1 cellular context compared by ENCODE assay signal in genomic region chr5:43120720-43121564, GRCh38.
A peak's percentile ranks its signal among the peaks of the same experiment; 100 is the strongest.
TF ChIP-seq lines count a peak whose summit lies in the region.

A gene with protein sequence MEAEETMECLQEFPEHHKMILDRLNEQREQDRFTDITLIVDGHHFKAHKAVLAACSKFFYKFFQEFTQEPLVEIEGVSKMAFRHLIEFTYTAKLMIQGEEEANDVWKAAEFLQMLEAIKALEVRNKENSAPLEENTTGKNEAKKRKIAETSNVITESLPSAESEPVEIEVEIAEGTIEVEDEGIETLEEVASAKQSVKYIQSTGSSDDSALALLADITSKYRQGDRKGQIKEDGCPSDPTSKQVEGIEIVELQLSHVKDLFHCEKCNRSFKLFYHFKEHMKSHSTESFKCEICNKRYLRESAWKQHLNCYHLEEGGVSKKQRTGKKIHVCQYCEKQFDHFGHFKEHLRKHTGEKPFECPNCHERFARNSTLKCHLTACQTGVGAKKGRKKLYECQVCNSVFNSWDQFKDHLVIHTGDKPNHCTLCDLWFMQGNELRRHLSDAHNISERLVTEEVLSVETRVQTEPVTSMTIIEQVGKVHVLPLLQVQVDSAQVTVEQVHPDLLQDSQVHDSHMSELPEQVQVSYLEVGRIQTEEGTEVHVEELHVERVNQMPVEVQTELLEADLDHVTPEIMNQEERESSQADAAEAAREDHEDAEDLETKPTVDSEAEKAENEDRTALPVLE (plus strand): TSS chr5:43120914. CDS start chr5:43122054, 1,140 bp downstream.

TF ChIP-seq in HepG2, 621 proteins besides CTCF, POLR2A, EP300 and RAD21 (continued from another document and continues in another):
- peak; percentile 94 for TF ChIP-seq MLXIP (CRISPR knock-in tag; IDR thresholded peaks at IDR 0.05; ENCODE audit: borderline replicate concordance)
- TF ChIP-seq KDM1A (CRISPR knock-in tag; IDR thresholded peaks at IDR 0.05), result peak; percentile 60; the same call in 1 of the 2 replicates
- peak; percentile 82 for TF ChIP-seq ELF1 (CRISPR knock-in tag; IDR thresholded peaks at IDR 0.05)
- no peak for TF ChIP-seq ZNF180 (CRISPR knock-in tag; IDR thresholded peaks at IDR 0.05; ENCODE audit: borderline replicate concordance, low read depth)
- TF ChIP-seq ATM (IDR thresholded peaks at IDR 0.05; ENCODE audit: borderline replicate concordance), result no peak
- no peak for TF ChIP-seq SMC3 (IDR thresholded peaks at IDR 0.05; ENCODE audit: low read length)
- TF ChIP-seq SCMH1 (CRISPR knock-in tag; IDR thresholded peaks at IDR 0.05; ENCODE audit: borderline replicate concordance), result no peak
- TF ChIP-seq ZNF556 (CRISPR knock-in tag; IDR thresholded peaks at IDR 0.05; ENCODE audit: borderline replicate concordance), result 0 out of 2 replicates have a peak, but pooled peaks have one; percentile 49
- no peak for TF ChIP-seq ZNF839 (CRISPR knock-in tag; IDR thresholded peaks at IDR 0.05; ENCODE audit: borderline replicate concordance)
- TF ChIP-seq RFXANK (CRISPR knock-in tag; IDR thresholded peaks at IDR 0.05), result no peak
- no peak for TF ChIP-seq ZNF326 (CRISPR knock-in tag; IDR thresholded peaks at IDR 0.05; ENCODE audit: borderline replicate concordance)
- TF ChIP-seq ZNF549 (CRISPR knock-in tag; IDR thresholded peaks at IDR 0.05), result peak; percentile 53; the same call in 1 of the 2 replicates
- TF ChIP-seq SMARCC2 (IDR thresholded peaks at IDR 0.05), result no peak
- TF ChIP-seq ZFP36L1 (CRISPR knock-in tag; IDR thresholded peaks at IDR 0.05), result peak; percentile 65; the same call in 1 of the 2 replicates
- 0 out of 2 replicates have a peak, but pooled peaks have one; percentile 70 for TF ChIP-seq BRD4 (CRISPR knock-in tag; IDR thresholded peaks at IDR 0.05)
- no peak for TF ChIP-seq NFIC (IDR thresholded peaks at IDR 0.05; ENCODE audit: low read length)
- peak; percentile 94 for TF ChIP-seq SALL1 (CRISPR knock-in tag; IDR thresholded peaks at IDR 0.05)
- peak; percentile 47; the same call in 1 of the 2 replicates for TF ChIP-seq HOXD1 (CRISPR knock-in tag; IDR thresholded peaks at IDR 0.05)
- TF ChIP-seq U2AF1 (optimal IDR thresholded peaks at IDR 0.05; ENCODE audit: low read depth, low read length), result no peak
- no peak for TF ChIP-seq ZSCAN22 (CRISPR knock-in tag; IDR thresholded peaks at IDR 0.05)
- no peak for TF ChIP-seq STAG1 (CRISPR knock-in tag; IDR thresholded peaks at IDR 0.05)
- TF ChIP-seq, protein P1, sequence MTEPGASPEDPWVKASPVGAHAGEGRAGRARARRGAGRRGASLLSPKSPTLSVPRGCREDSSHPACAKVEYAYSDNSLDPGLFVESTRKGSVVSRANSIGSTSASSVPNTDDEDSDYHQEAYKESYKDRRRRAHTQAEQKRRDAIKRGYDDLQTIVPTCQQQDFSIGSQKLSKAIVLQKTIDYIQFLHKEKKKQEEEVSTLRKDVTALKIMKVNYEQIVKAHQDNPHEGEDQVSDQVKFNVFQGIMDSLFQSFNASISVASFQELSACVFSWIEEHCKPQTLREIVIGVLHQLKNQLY (CRISPR knock-in tag; IDR thresholded peaks at IDR 0.05), result peak; percentile 73
- no peak for TF ChIP-seq ZNF367 (CRISPR knock-in tag; IDR thresholded peaks at IDR 0.05; ENCODE audit: borderline replicate concordance)
- TF ChIP-seq ARHGAP35 (CRISPR knock-in tag; IDR thresholded peaks at IDR 0.05; ENCODE audit: borderline replicate concordance), result peak; percentile 93
- TF ChIP-seq PAXIP1 (CRISPR knock-in tag; conservative IDR thresholded peaks at IDR 0.05), result peak; percentile 50
- TF ChIP-seq ZMYM2 (CRISPR knock-in tag; IDR thresholded peaks at IDR 0.05), result peak; percentile 83; the same call in 1 of the 2 replicates
- TF ChIP-seq PHF20 (CRISPR knock-in tag; IDR thresholded peaks at IDR 0.05), result peak; percentile 40
- TF ChIP-seq MIER2 (CRISPR knock-in tag; IDR thresholded peaks at IDR 0.05), result no peak
- TF ChIP-seq, protein P2, sequence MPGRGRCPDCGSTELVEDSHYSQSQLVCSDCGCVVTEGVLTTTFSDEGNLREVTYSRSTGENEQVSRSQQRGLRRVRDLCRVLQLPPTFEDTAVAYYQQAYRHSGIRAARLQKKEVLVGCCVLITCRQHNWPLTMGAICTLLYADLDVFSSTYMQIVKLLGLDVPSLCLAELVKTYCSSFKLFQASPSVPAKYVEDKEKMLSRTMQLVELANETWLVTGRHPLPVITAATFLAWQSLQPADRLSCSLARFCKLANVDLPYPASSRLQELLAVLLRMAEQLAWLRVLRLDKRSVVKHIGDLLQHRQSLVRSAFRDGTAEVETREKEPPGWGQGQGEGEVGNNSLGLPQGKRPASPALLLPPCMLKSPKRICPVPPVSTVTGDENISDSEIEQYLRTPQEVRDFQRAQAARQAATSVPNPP (CRISPR knock-in tag; IDR thresholded peaks at IDR 0.05), result peak; percentile 99
- peak; percentile 75; the same call in 1 of the 2 replicates for TF ChIP-seq ARID4A (CRISPR knock-in tag; IDR thresholded peaks at IDR 0.05; ENCODE audit: borderline replicate concordance)
- TF ChIP-seq SRSF1 (optimal IDR thresholded peaks at IDR 0.05; ENCODE audit: low read depth, low read length), result peak; percentile 47
- TF ChIP-seq ZNF687 (CRISPR knock-in tag; IDR thresholded peaks at IDR 0.05), result peak; percentile 99
- TF ChIP-seq ZBTB21 (CRISPR knock-in tag; IDR thresholded peaks at IDR 0.05), result peak; percentile 80
- TF ChIP-seq ZNF616 (CRISPR knock-in tag; IDR thresholded peaks at IDR 0.05; ENCODE audit: low read depth), result peak; percentile 41; the same call in 1 of the 2 replicates
- TF ChIP-seq ZNF30 (CRISPR knock-in tag; IDR thresholded peaks at IDR 0.05), result peak; percentile 81; the same call in 1 of the 2 replicates
- no peak for TF ChIP-seq SMAD9 (CRISPR knock-in tag; IDR thresholded peaks at IDR 0.05)
- 0 out of 2 replicates have a peak, but pooled peaks have one; percentile 9 for TF ChIP-seq ZNF550 (CRISPR knock-in tag; IDR thresholded peaks at IDR 0.05; ENCODE audit: borderline replicate concordance)
- TF ChIP-seq EZH2 (conservative IDR thresholded peaks at IDR 0.05; ENCODE audit: low read depth, low read length), result no peak
- TF ChIP-seq CBX1 (IDR thresholded peaks at IDR 0.05; ENCODE audit: low read depth), result no peak
- TF ChIP-seq ZNF33B (CRISPR knock-in tag; IDR thresholded peaks at IDR 0.05), result no peak; the same call in none of the 2 replicates
- TF ChIP-seq, protein P3, sequence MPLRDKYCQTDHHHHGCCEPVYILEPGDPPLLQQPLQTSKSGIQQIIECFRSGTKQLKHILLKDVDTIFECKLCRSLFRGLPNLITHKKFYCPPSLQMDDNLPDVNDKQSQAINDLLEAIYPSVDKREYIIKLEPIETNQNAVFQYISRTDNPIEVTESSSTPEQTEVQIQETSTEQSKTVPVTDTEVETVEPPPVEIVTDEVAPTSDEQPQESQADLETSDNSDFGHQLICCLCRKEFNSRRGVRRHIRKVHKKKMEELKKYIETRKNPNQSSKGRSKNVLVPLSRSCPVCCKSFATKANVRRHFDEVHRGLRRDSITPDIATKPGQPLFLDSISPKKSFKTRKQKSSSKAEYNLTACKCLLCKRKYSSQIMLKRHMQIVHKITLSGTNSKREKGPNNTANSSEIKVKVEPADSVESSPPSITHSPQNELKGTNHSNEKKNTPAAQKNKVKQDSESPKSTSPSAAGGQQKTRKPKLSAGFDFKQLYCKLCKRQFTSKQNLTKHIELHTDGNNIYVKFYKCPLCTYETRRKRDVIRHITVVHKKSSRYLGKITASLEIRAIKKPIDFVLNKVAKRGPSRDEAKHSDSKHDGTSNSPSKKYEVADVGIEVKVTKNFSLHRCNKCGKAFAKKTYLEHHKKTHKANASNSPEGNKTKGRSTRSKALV (CRISPR knock-in tag; IDR thresholded peaks at IDR 0.05), result 0 out of 2 replicates have a peak, but pooled peaks have one; percentile 22
- TF ChIP-seq ZSCAN21 (CRISPR knock-in tag; IDR thresholded peaks at IDR 0.05; ENCODE audit: borderline replicate concordance), result peak; percentile 93
- no peak; the same call in 1 of the 2 replicates for TF ChIP-seq ZNF460 (CRISPR knock-in tag; IDR thresholded peaks at IDR 0.05; ENCODE audit: borderline replicate concordance)
